In the genomic region with DNA sequence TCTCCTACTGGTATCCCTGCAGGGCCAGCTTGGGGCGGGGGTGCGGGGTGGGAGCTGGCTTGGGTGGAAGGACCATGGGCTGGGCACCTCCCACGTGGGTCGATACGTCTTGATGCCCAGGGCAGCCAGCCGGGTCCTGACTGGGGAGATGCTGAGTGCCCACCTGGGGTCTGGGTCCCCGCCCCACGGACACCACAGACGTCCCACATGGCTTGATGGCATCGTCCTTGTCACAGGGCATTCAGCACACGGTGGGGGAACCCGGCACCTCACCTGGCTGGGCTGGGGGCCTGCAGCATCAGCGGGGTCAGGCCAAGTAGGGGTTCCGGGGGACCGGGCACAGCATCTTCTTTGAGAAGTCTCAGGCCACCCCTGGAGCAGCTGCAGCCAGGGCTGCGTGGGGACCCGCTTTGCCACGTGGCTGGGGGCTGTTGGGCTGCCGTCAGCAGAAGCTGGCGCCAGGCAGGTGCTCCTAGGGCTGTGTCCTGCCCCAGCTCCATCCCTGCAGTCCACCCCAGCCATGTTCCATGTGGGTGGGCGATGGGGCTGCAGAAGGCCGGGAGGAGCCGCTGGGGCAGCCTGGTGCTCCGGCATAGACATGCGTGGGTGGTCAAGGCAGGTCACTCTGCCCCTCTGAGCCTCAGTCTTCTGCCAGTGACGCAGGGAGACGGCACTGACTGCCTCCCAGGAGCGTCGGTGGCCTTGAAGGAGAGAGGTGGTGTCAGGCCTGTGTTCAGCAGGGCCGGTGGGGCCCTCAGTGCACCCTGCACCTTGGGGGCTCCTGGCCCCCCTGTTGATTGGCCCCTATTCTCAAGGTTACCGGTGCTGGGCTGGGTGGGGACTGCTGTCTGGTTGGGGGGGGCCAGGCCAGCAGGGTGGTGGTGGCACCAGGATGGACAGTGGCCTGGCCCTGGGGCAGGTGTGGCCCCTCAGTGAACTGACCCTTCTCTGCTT, we compare ENCODE assay signal across 10 cellular contexts. TPM values are rescaled to one million over a fixed set of nuclear protein-coding genes. Genes with fewer than 3 reads are reported as not detected.
DNase-seq lines count a peak whose midpoint lies in the region; ATAC-seq and TF ChIP-seq lines count a peak whose summit lies in the region.
"Had no signal": no experiment of that assay in that cellular context is flagged by ENCODE, and none has a peak within 500 bp of the region (broad histone marks: within the 10 kb centered on the region; RNA-seq: fewer than 3 reads in every experiment).

No MANE protein-coding gene starts in this region.

- no peak overlapping the region for H3K4me3 Mint-ChIP-seq in activated CD8-positive, alpha-beta T cell treated with anti-CD3 and anti-CD28 coated beads, Interleukin-2, amount 10 ng/mL, durations not matched to agents 7 days and 5 days
- no peak overlapping the region for H3K4me3 Mint-ChIP-seq in natural killer cell
- no peak overlapping the region for H3K4me3 Mint-ChIP-seq in T-helper 2 cell treated with Interferon-gamma antibody and Interleukin-4, amounts not matched to agents 5 μg/mL and 100 μg/mL, for 36 hours

- POLR2A ChIA-PET in activated CD8-positive, alpha-beta T cell treated with anti-CD3 and anti-CD28 coated beads, Interleukin-2, amount 10 ng/mL, durations not matched to agents 7 days and 5 days (lab: Charles Lee): interaction anchor here (1.8 kb wide), 1 partner anchor 19 kb away, joined by 9 read pairs; no protein-coding TSS in a partner anchor

- peaks cover 42% of the 10 kb centered on the region for H3K36me3 Mint-ChIP-seq in activated CD8-positive, alpha-beta T cell treated with anti-CD3 and anti-CD28 coated beads, Interleukin-2, amount 10 ng/mL, durations not matched to agents 7 days and 5 days (ENCODE audit: low read depth)
- H3K36me3 Mint-ChIP-seq in natural killer cell: no peaks in the 10 kb centered on the region
- H3K36me3 Mint-ChIP-seq in T-helper 2 cell treated with Interferon-gamma antibody and Interleukin-4, amounts not matched to agents 5 μg/mL and 100 μg/mL, for 36 hours (ENCODE audit: low read depth): peaks cover 23% of the 10 kb centered on the region

- intact Hi-C loops in Right ventricle myocardium inferior (cut with DNase I) (no loop called here), left ventricle myocardium inferior (cut with micrococcal nuclease) (loop anchor here (10.0 kb wide), 1 partner anchor 54 kb away; no protein-coding TSS in a partner anchor), natural killer cell (cut with micrococcal nuclease) (loop anchor here (1.0 to 2.0 kb wide), 2 partner anchors 60 to 278 kb away; no protein-coding TSS in a partner anchor), aorta (cut with DNase I) (loop anchor here (5.0 to 10.0 kb wide), 4 partner anchors 57 to 284 kb away; a partner anchor contains a TSS)

- H3K36me3 ChIP-seq in left ventricle myocardium inferior (peaks cover 78% of the 10 kb centered on the region), aorta (ENCODE audit: control insufficient read depth in 1 of 2, insufficient read depth in 2 of 2, low read length in 1 of 2) (peaks cover 0 to 5% of the 10 kb centered on the region in 2 donors)

- peaks cover 15% of the 10 kb centered on the region for H3K4me1 Mint-ChIP-seq in activated CD8-positive, alpha-beta T cell treated with anti-CD3 and anti-CD28 coated beads, Interleukin-2, amount 10 ng/mL, durations not matched to agents 7 days and 5 days (ENCODE audit: low read depth)
- peaks cover 15 to 16% of the 10 kb centered on the region in 2 donors for H3K4me1 Mint-ChIP-seq in natural killer cell
- H3K4me1 Mint-ChIP-seq in T-helper 2 cell treated with Interferon-gamma antibody and Interleukin-4, amounts not matched to agents 5 μg/mL and 100 μg/mL, for 36 hours (ENCODE audit: low read depth): peaks cover 5% of the 10 kb centered on the region

- H3K27me3 ChIP-seq in left ventricle myocardium inferior (ENCODE audit: low read depth) (no peaks in the 10 kb centered on the region), aorta (ENCODE audit: control insufficient read depth in 1 of 2, insufficient read depth in 2 of 2, low read length in 1 of 2) (no peaks in the 10 kb centered on the region)

- no peaks in the 10 kb centered on the region for H3K9me3 Mint-ChIP-seq in activated CD8-positive, alpha-beta T cell treated with anti-CD3 and anti-CD28 coated beads, Interleukin-2, amount 10 ng/mL, durations not matched to agents 7 days and 5 days (ENCODE audit: insufficient read depth)
- H3K9me3 Mint-ChIP-seq in natural killer cell: no peaks in the 10 kb centered on the region
- no peaks in the 10 kb centered on the region for H3K9me3 Mint-ChIP-seq in T-helper 2 cell treated with Interferon-gamma antibody and Interleukin-4, amounts not matched to agents 5 μg/mL and 100 μg/mL, for 36 hours

- TF ChIP-seq CTCF in left ventricle myocardium inferior (IDR thresholded peaks at IDR 0.05; ENCODE audit: borderline replicate concordance) (no peak), natural killer cell (IDR thresholded peaks at IDR 0.05) (no peak)

- H3K4me3 ChIP-seq in left ventricle myocardium inferior (no peak overlapping the region), aorta (ENCODE audit: low read length in 2 of 2) (no peak overlapping the region)
- H3K4me3 ChIP-seq: smooth muscle cell had no signal

- peak; percentile 5 for ATAC-seq in Right ventricle myocardium inferior
- peak; percentile 41 for ATAC-seq in activated CD8-positive, alpha-beta T cell treated with anti-CD3 and anti-CD28 coated beads, Interleukin-2, amount 10 ng/mL, durations not matched to agents 7 days and 5 days
- ATAC-seq in natural killer cell: peak; percentile 19 to 42 (median 33)
- peak; percentile 14 for ATAC-seq in aorta (ENCODE audit: low FRiP score)

- no peaks in the 10 kb centered on the region for H3K9me3 ChIP-seq in left ventricle myocardium inferior (replicated peaks)
- H3K9me3 ChIP-seq in aorta (ENCODE audit: control insufficient read depth, low read length): no peaks in the 10 kb centered on the region

- DNase-seq in Right ventricle myocardium inferior (ENCODE audit: missing footprints) (no peak), left ventricle myocardium inferior (no peak), natural killer cell (no peak), aorta (no peak), NCI-H146 treated with DMSO at 0.1 percent for 48 hours (lab: John Stamatoyannopoulos, UW; ENCODE audit: unreplicated experiment) (no peak)
- no peak for DNase-seq in activated CD8-positive, alpha-beta T cell treated with anti-CD3 and anti-CD28 coated beads, Interleukin-2, amount 10 ng/mL, durations not matched to agents 7 days and 5 days
- no peak for DNase-seq in stimulated activated CD4-positive, alpha-beta T cell treated with anti-CD3 and anti-CD28 coated beads, Interleukin-4, amount 100 ng/mL, for 4 hours
- no peak for DNase-seq in T-helper 2 cell treated with Interferon-gamma antibody and Interleukin-4, amounts not matched to agents 5 μg/mL and 100 μg/mL, for 36 hours (ENCODE audit: low spot score)
- DNase-seq: NCI-H2227 treated with DMSO at 0.1 percent for 48 hours had no signal

- CTCF ChIA-PET in activated CD8-positive, alpha-beta T cell treated with anti-CD3 and anti-CD28 coated beads, Interleukin-2, amount 10 ng/mL, durations not matched to agents 7 days and 5 days (lab: Charles Lee): interaction anchor here (1.1 to 1.6 kb wide), 3 partner anchors 18 to 61 kb away, joined by 4 to 7 read pairs (median 5); no protein-coding TSS in a partner anchor

- H3K4me1 ChIP-seq in left ventricle myocardium inferior: peaks cover 45% of the 10 kb centered on the region
- no peaks in the 10 kb centered on the region for H3K4me1 ChIP-seq in aorta (ENCODE audit: control insufficient read depth in 1 of 2, insufficient read depth in 2 of 2, low read length in 2 of 2)

- H3K27me3 Mint-ChIP-seq in activated CD8-positive, alpha-beta T cell treated with anti-CD3 and anti-CD28 coated beads, Interleukin-2, amount 10 ng/mL, durations not matched to agents 7 days and 5 days (ENCODE audit: low read depth): no peaks in the 10 kb centered on the region
- no peaks in the 10 kb centered on the region for H3K27me3 Mint-ChIP-seq in natural killer cell (ENCODE audit: low read depth in 2 of 2)
- H3K27me3 Mint-ChIP-seq in T-helper 2 cell treated with Interferon-gamma antibody and Interleukin-4, amounts not matched to agents 5 μg/mL and 100 μg/mL, for 36 hours (ENCODE audit: low read depth): no peaks in the 10 kb centered on the region

- H3K27ac ChIP-seq in left ventricle myocardium inferior (replicated peaks) (no peak overlapping the region), aorta (ENCODE audit: low read depth in 1 of 2, low read length in 2 of 2) (no peak overlapping the region)

- WGBS in aorta, 2 donors: 72% methylated on average over 31 of the region's 31 CpGs

- H3K27ac Mint-ChIP-seq in activated CD8-positive, alpha-beta T cell treated with anti-CD3 and anti-CD28 coated beads, Interleukin-2, amount 10 ng/mL, durations not matched to agents 7 days and 5 days: peak overlapping the region; percentile 53
- H3K27ac Mint-ChIP-seq in natural killer cell: peak overlapping the region; percentile 38 to 70
- H3K27ac Mint-ChIP-seq in T-helper 2 cell treated with Interferon-gamma antibody and Interleukin-4, amounts not matched to agents 5 μg/mL and 100 μg/mL, for 36 hours: no peak overlapping the region

RNA-seq across cellular contexts. Expression of a gene that starts 8.4 kb away (rescaled TPM):
- total RNA-seq in Right ventricle myocardium inferior: 15.5 TPM
- 15.0 TPM for total RNA-seq in left ventricle myocardium inferior
- 10 to 100 TPM; 23.6 to 24.4 TPM for total RNA-seq in activated CD8-positive, alpha-beta T cell treated with anti-CD3 and anti-CD28 coated beads, Interleukin-2, amount 10 ng/mL, durations not matched to agents 7 days and 5 days
- total RNA-seq in natural killer cell: 10 to 100 TPM; 37.3 to 45.2 (median 37.6) TPM
- 10 to 100 TPM; 14.2 to 21.6 TPM for total RNA-seq in aorta
- 100 to 1,000 TPM in 1 of 2 donors, 10 to 100 TPM in 1; 11.6 to 105 TPM for polyA plus RNA-seq in aorta

RNA-seq across cellular contexts. Expression of a gene that starts 23.5 kb away (rescaled TPM):
- total RNA-seq in Right ventricle myocardium inferior (22.3 TPM), left ventricle myocardium inferior (21.0 TPM), natural killer cell (100 to 1,000 TPM; 129 to 138 (median 132) TPM), aorta (10 to 100 TPM; 27.1 to 33.4 TPM)
- 100 to 1,000 TPM; 115 to 129 TPM for total RNA-seq in activated CD8-positive, alpha-beta T cell treated with anti-CD3 and anti-CD28 coated beads, Interleukin-2, amount 10 ng/mL, durations not matched to agents 7 days and 5 days
- polyA plus RNA-seq in aorta: 10 to 100 TPM; 13.5 to 53.2 TPM

RNA-seq across cellular contexts. Expression of a gene that starts 35.6 kb away (rescaled TPM):
- 17.5 TPM for total RNA-seq in Right ventricle myocardium inferior
- total RNA-seq in left ventricle myocardium inferior: 18.3 TPM
- 10 to 100 TPM; 53.2 to 58.1 TPM for total RNA-seq in activated CD8-positive, alpha-beta T cell treated with anti-CD3 and anti-CD28 coated beads, Interleukin-2, amount 10 ng/mL, durations not matched to agents 7 days and 5 days
- 100 to 1,000 TPM; 105 to 126 (median 118) TPM for total RNA-seq in natural killer cell
- 10 to 100 TPM; 29.0 to 49.5 TPM for total RNA-seq in aorta
- 100 to 1,000 TPM in 1 of 2 donors, 1 to 10 TPM in 1; 7.0 to 134 TPM for polyA plus RNA-seq in aorta

RNA-seq across cellular contexts. Expression of a gene that starts 38.7 kb away (rescaled TPM):
- 0.43 TPM for total RNA-seq in Right ventricle myocardium inferior
- total RNA-seq in left ventricle myocardium inferior: 0.58 TPM
- under 1 TPM in 1 of 2 experiments, not detected in 1; 0.10 TPM for total RNA-seq in activated CD8-positive, alpha-beta T cell treated with anti-CD3 and anti-CD28 coated beads, Interleukin-2, amount 10 ng/mL, durations not matched to agents 7 days and 5 days
- 1 to 10 TPM in 1 of 3 donors, under 1 TPM in 2; 0.16 to 3.4 (median 0.27) TPM for total RNA-seq in natural killer cell
- total RNA-seq in aorta: 1 to 10 TPM in 1 of 2 donors, under 1 TPM in 1; 0.62 to 1.2 TPM
- 1 to 10 TPM in 1 of 2 donors, under 1 TPM in 1; 0.97 to 1.4 TPM for polyA plus RNA-seq in aorta

RNA-seq across cellular contexts. Expression of a gene that starts 41.8 kb away (rescaled TPM):
- 14.5 TPM for total RNA-seq in Right ventricle myocardium inferior
- total RNA-seq in left ventricle myocardium inferior: 13.6 TPM
- total RNA-seq in activated CD8-positive, alpha-beta T cell treated with anti-CD3 and anti-CD28 coated beads, Interleukin-2, amount 10 ng/mL, durations not matched to agents 7 days and 5 days: 10 to 100 TPM; 71.4 to 75.9 TPM
- 100 to 1,000 TPM; 112 to 131 (median 123) TPM for total RNA-seq in natural killer cell
- 10 to 100 TPM; 19.8 to 47.8 TPM for total RNA-seq in aorta
- polyA plus RNA-seq in aorta: 10 to 100 TPM in 1 of 2 donors, 1 to 10 TPM in 1; 5.5 to 57.3 TPM
